ENCODE assay signal across 21 cellular contexts in genomic region chr1:40072142-40072541, GRCh38. TPM values are rescaled to one million over a fixed set of nuclear protein-coding genes. Genes with fewer than 3 reads are reported as not detected.
DNase-seq lines count a peak whose midpoint lies in the region; ATAC-seq lines count a peak whose summit lies in the region.
"Had no signal": no experiment of that assay in that cellular context is flagged by ENCODE, and none has a peak within 500 bp of the region (broad histone marks: within the 10 kb centered on the region; RNA-seq: fewer than 3 reads in every experiment).

No MANE protein-coding gene starts in this region.

- H3K4me1 Mint-ChIP-seq in activated naive CD4-positive, alpha-beta T cell treated with anti-CD3 and anti-CD28 coated beads for 36 hours (ENCODE audit: low read depth) = peaks cover 20% of the 10 kb centered on the region
- peaks cover 6 to 14% (median 12%) of the 10 kb centered on the region in 3 donors for H3K4me1 Mint-ChIP-seq in IgD-negative memory B cell
- peaks cover 20% of the 10 kb centered on the region for H3K4me1 Mint-ChIP-seq in activated naive CD8-positive, alpha-beta T cell treated with anti-CD3 and anti-CD28 coated beads, Interleukin-2, amount 50 U/mL, for 24 hours
- peaks cover 5 to 6% of the 10 kb centered on the region in 2 donors for H3K4me1 Mint-ChIP-seq in natural killer cell treated with Interleukin-12 subunit alpha and Interleukin-12 subunit beta and Interleukin-15 and Interleukin-18, amount 100 ng/mL, for 72 hours (ENCODE audit: low read depth in 2 of 2)

- CTCF ChIA-PET in activated naive CD4-positive, alpha-beta T cell treated with anti-CD3 and anti-CD28 coated beads for 36 hours (lab: Charles Lee) = interaction anchor here (1.5 kb wide), 1 partner anchor 266 kb away, joined by 4 read pairs; no protein-coding TSS in a partner anchor

- H3K36me3 Mint-ChIP-seq in activated naive CD4-positive, alpha-beta T cell treated with anti-CD3 and anti-CD28 coated beads for 36 hours (ENCODE audit: low read depth) = peaks cover 48% of the 10 kb centered on the region
- peaks cover 9% of the 10 kb centered on the region for H3K36me3 Mint-ChIP-seq in IgD-negative memory B cell
- peaks cover 60% of the 10 kb centered on the region for H3K36me3 Mint-ChIP-seq in activated naive CD8-positive, alpha-beta T cell treated with anti-CD3 and anti-CD28 coated beads, Interleukin-2, amount 50 U/mL, for 24 hours (ENCODE audit: low read depth)
- H3K36me3 Mint-ChIP-seq in natural killer cell treated with Interleukin-12 subunit alpha and Interleukin-12 subunit beta and Interleukin-15 and Interleukin-18, amount 100 ng/mL, for 72 hours = peaks cover 36% of the 10 kb centered on the region

- H3K27ac Mint-ChIP-seq in activated naive CD4-positive, alpha-beta T cell treated with anti-CD3 and anti-CD28 coated beads for 36 hours = peak overlapping the region; percentile 74
- peak overlapping the region in 2 of 3 donors; percentile 61 to 84 for H3K27ac Mint-ChIP-seq in IgD-negative memory B cell
- peak overlapping the region; percentile 15 for H3K27ac Mint-ChIP-seq in activated naive CD8-positive, alpha-beta T cell treated with anti-CD3 and anti-CD28 coated beads, Interleukin-2, amount 50 U/mL, for 24 hours
- peak overlapping the region; percentile 51 to 53 for H3K27ac Mint-ChIP-seq in natural killer cell treated with Interleukin-12 subunit alpha and Interleukin-12 subunit beta and Interleukin-15 and Interleukin-18, amount 100 ng/mL, for 72 hours
- H3K27ac Mint-ChIP-seq: activated naive CD8-positive, alpha-beta T cell treated with anti-CD3 and anti-CD28 coated beads, Interleukin-2, amount 10 ng/mL, durations not matched to agents 7 days and 5 days had no signal

- H3K9me3 Mint-ChIP-seq in activated naive CD4-positive, alpha-beta T cell treated with anti-CD3 and anti-CD28 coated beads for 36 hours = no peaks in the 10 kb centered on the region
- no peaks in the 10 kb centered on the region for H3K9me3 Mint-ChIP-seq in IgD-negative memory B cell
- no peaks in the 10 kb centered on the region for H3K9me3 Mint-ChIP-seq in activated naive CD8-positive, alpha-beta T cell treated with anti-CD3 and anti-CD28 coated beads, Interleukin-2, amount 50 U/mL, for 24 hours
- H3K9me3 Mint-ChIP-seq in natural killer cell treated with Interleukin-12 subunit alpha and Interleukin-12 subunit beta and Interleukin-15 and Interleukin-18, amount 100 ng/mL, for 72 hours = no peaks in the 10 kb centered on the region
- H3K9me3 Mint-ChIP-seq: activated naive CD8-positive, alpha-beta T cell treated with anti-CD3 and anti-CD28 coated beads, Interleukin-2, amount 10 ng/mL, durations not matched to agents 7 days and 5 days; stimulated activated naive CD8-positive, alpha-beta T cell treated with anti-CD3 and anti-CD28 coated beads, Interleukin-15, Interleukin-2, amounts not matched to agents 100 ng/mL and 50 ng/mL, for 24 hours had no signal

- H3K27me3 Mint-ChIP-seq in activated naive CD4-positive, alpha-beta T cell treated with anti-CD3 and anti-CD28 coated beads for 36 hours (ENCODE audit: low read depth) = no peaks in the 10 kb centered on the region
- H3K27me3 Mint-ChIP-seq in IgD-negative memory B cell = no peaks in the 10 kb centered on the region
- no peaks in the 10 kb centered on the region for H3K27me3 Mint-ChIP-seq in activated naive CD8-positive, alpha-beta T cell treated with anti-CD3 and anti-CD28 coated beads, Interleukin-2, amount 50 U/mL, for 24 hours
- H3K27me3 Mint-ChIP-seq in natural killer cell treated with Interleukin-12 subunit alpha and Interleukin-12 subunit beta and Interleukin-15 and Interleukin-18, amount 100 ng/mL, for 72 hours = no peaks in the 10 kb centered on the region
- H3K27me3 Mint-ChIP-seq: activated naive CD8-positive, alpha-beta T cell treated with anti-CD3 and anti-CD28 coated beads, Interleukin-2, amount 10 ng/mL, durations not matched to agents 7 days and 5 days; stimulated activated naive CD8-positive, alpha-beta T cell treated with anti-CD3 and anti-CD28 coated beads, Interleukin-15, Interleukin-2, amounts not matched to agents 100 ng/mL and 50 ng/mL, for 24 hours had no signal

- intact Hi-C loops in activated naive CD4-positive, alpha-beta T cell treated with anti-CD3 and anti-CD28 coated beads for 36 hours (cut with micrococcal nuclease) = no loop called here

- DNase-seq in activated naive CD4-positive, alpha-beta T cell treated with anti-CD3 and anti-CD28 coated beads for 36 hours = no peak
- DNase-seq in activated naive CD4-positive, alpha-beta T cell (lab: John Stamatoyannopoulos, UW) = no peak
- DNase-seq in activated naive CD8-positive, alpha-beta T cell treated with anti-CD3 and anti-CD28 coated beads, Interleukin-2, amount 50 U/mL, for 24 hours = no peak
- DNase-seq in natural killer cell treated with Interleukin-12 subunit alpha and Interleukin-12 subunit beta and Interleukin-15 and Interleukin-18, amount 100 ng/mL, for 72 hours (ENCODE audit: low spot score) = no peak
- DNase-seq in Ammon's horn (ENCODE audit: low spot score) = no peak
- DNase-seq in NCI-H128 (lab: John Stamatoyannopoulos, UW; ENCODE audit: unreplicated experiment) = no peak
- DNase-seq: activated CD4-positive, CD25-positive, alpha-beta regulatory T cell; activated naive CD8-positive, alpha-beta T cell treated with anti-CD3 and anti-CD28 coated beads, Interleukin-2, amount 10 ng/mL, durations not matched to agents 7 days and 5 days; body of pancreas; DND-41; left ventricle myocardium inferior; NCI-H510A treated with DMSO at 0.1 percent for 48 hours; NK-92 treated with Interleukin-12 subunit alpha and Interleukin-12 subunit beta, amount 100 ng/mL, for 24 hours; psoas muscle; RPMI8226; small intestine; stimulated activated CD4-positive, alpha-beta T cell treated with anti-CD3 and anti-CD28 coated beads, Interleukin-2, amount 100 ng/mL, for 48 hours; T1000 had no signal

- no peak overlapping the region for H3K4me3 Mint-ChIP-seq in activated naive CD4-positive, alpha-beta T cell treated with anti-CD3 and anti-CD28 coated beads for 36 hours
- no peak overlapping the region for H3K4me3 Mint-ChIP-seq in IgD-negative memory B cell
- no peak overlapping the region for H3K4me3 Mint-ChIP-seq in activated naive CD8-positive, alpha-beta T cell treated with anti-CD3 and anti-CD28 coated beads, Interleukin-2, amount 50 U/mL, for 24 hours
- no peak overlapping the region for H3K4me3 Mint-ChIP-seq in natural killer cell treated with Interleukin-12 subunit alpha and Interleukin-12 subunit beta and Interleukin-15 and Interleukin-18, amount 100 ng/mL, for 72 hours
- H3K4me3 Mint-ChIP-seq: activated naive CD8-positive, alpha-beta T cell treated with anti-CD3 and anti-CD28 coated beads, Interleukin-2, amount 10 ng/mL, durations not matched to agents 7 days and 5 days; stimulated activated naive CD8-positive, alpha-beta T cell treated with anti-CD3 and anti-CD28 coated beads, Interleukin-15, Interleukin-2, amounts not matched to agents 100 ng/mL and 50 ng/mL, for 24 hours had no signal

- ATAC-seq in activated naive CD8-positive, alpha-beta T cell treated with anti-CD3 and anti-CD28 coated beads, Interleukin-2, amount 50 U/mL, for 24 hours = no peak
- no peak for ATAC-seq in natural killer cell treated with Interleukin-12 subunit alpha and Interleukin-12 subunit beta and Interleukin-15 and Interleukin-18, amount 100 ng/mL, for 72 hours
- no peak for ATAC-seq in GM21528 (IDR thresholded peaks at IDR 0.05; ENCODE audit: low FRiP score, unreplicated experiment)
- ATAC-seq: body of pancreas, psoas muscle had no signal

RNA-seq across cellular contexts. Expression of gene PPT1, which starts 24.9 kb away (rescaled TPM):
- 10 to 100 TPM; 81.3 to 89.7 TPM for total RNA-seq in activated naive CD4-positive, alpha-beta T cell treated with anti-CD3 and anti-CD28 coated beads for 36 hours
- 107 TPM for polyA plus RNA-seq in IgD-negative memory B cell
- total RNA-seq in natural killer cell treated with Interleukin-12 subunit alpha and Interleukin-12 subunit beta and Interleukin-15 and Interleukin-18, amount 100 ng/mL, for 72 hours = 10 to 100 TPM; 42.3 to 64.0 TPM

RNA-seq across cellular contexts. Expression of gene CAP1, which starts 31.6 kb away (rescaled TPM):
- total RNA-seq in activated naive CD4-positive, alpha-beta T cell treated with anti-CD3 and anti-CD28 coated beads for 36 hours = 100 to 1,000 TPM; 522 to 525 TPM
- 424 TPM for polyA plus RNA-seq in IgD-negative memory B cell
- total RNA-seq in natural killer cell treated with Interleukin-12 subunit alpha and Interleukin-12 subunit beta and Interleukin-15 and Interleukin-18, amount 100 ng/mL, for 72 hours = 100 to 1,000 TPM; 423 to 738 TPM

Comparison
In these comparisons a context has a peak if more than half of its experiments do, and no peak if none do; other contexts are left out.
1. H3K27ac Mint-ChIP-seq: peak in every context shown above with its lines; median percentile 74 in activated naive CD4-positive, alpha-beta T cell treated with anti-CD3 and anti-CD28 coated beads for 36 hours; 72 in IgD-negative memory B cell; 52 in natural killer cell treated with Interleukin-12 subunit alpha and Interleukin-12 subunit beta and Interleukin-15 and Interleukin-18, amount 100 ng/mL, for 72 hours; 15 in activated naive CD8-positive, alpha-beta T cell treated with anti-CD3 and anti-CD28 coated beads, Interleukin-2, amount 50 U/mL, for 24 hours.